Comparison of ENCODE assay signal across 1 cellular context in the genomic region with DNA sequence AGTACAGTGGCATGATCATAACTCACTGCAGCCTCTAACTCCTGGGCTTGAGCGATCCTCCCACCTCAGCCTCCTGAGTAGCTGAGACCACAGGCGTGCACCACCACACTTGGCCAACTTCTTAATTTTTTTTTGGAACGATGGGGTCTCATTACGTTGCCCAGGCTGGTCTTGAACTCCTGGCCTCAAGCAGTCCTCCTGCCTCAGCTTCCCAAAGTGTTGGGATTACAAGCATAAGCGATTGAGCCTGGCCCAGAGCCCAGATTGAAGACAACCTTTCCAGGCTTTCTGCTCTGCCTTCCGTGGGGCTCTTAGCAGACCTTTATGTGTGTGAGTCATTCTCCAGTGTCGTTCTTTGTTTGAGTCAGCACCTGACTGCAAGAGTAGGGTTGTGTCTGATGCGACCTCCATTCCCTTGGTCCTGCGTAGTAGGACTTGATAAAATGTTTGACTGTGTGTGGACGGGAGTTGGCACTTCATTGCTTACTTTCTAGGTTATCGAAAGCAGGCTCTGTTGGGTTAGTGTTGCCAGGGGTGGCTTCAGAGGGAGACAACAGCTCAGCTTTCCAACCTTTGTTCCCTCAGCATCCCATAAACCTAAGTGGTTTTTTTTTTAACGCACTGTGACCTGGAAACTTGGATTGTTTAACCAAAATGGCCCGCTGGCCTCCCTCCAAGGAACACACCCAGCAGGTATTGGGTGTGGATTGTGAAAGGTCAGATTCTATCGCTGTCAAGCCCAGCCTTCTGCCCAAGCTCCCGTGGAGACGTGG.
TF ChIP-seq lines count a peak whose summit lies in the region.

No MANE protein-coding gene starts in this region.

TF ChIP-seq in WTC11, 78 proteins besides CTCF, POLR2A, EP300 and RAD21 (continued from another document):
- TF ChIP-seq IRF2 (CRISPR knock-in tag; IDR thresholded peaks at IDR 0.05; ENCODE audit: borderline replicate concordance, low read depth) (no peak), HMGA2 (CRISPR knock-in tag; IDR thresholded peaks at IDR 0.05) (no peak), ZNF423 (CRISPR knock-in tag; IDR thresholded peaks at IDR 0.05) (no peak), NR3C1 (CRISPR knock-in tag; conservative IDR thresholded peaks at IDR 0.05; ENCODE audit: low read depth) (no peak)
- TF ChIP-seq, protein P1, sequence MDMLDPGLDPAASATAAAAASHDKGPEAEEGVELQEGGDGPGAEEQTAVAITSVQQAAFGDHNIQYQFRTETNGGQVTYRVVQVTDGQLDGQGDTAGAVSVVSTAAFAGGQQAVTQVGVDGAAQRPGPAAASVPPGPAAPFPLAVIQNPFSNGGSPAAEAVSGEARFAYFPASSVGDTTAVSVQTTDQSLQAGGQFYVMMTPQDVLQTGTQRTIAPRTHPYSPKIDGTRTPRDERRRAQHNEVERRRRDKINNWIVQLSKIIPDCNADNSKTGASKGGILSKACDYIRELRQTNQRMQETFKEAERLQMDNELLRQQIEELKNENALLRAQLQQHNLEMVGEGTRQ (CRISPR knock-in tag; IDR thresholded peaks at IDR 0.05) = no peak
- TF ChIP-seq, protein P2, sequence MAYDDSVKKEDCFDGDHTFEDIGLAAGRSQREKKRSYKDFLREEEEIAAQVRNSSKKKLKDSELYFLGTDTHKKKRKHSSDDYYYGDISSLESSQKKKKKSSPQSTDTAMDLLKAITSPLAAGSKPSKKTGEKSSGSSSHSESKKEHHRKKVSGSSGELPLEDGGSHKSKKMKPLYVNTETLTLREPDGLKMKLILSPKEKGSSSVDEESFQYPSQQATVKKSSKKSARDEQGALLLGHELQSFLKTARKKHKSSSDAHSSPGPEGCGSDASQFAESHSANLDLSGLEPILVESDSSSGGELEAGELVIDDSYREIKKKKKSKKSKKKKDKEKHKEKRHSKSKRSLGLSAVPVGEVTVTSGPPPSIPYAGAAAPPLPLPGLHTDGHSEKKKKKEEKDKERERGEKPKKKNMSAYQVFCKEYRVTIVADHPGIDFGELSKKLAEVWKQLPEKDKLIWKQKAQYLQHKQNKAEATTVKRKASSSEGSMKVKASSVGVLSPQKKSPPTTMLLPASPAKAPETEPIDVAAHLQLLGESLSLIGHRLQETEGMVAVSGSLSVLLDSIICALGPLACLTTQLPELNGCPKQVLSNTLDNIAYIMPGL (CRISPR knock-in tag; IDR thresholded peaks at IDR 0.05) = no peak
- TF ChIP-seq, protein P3, sequence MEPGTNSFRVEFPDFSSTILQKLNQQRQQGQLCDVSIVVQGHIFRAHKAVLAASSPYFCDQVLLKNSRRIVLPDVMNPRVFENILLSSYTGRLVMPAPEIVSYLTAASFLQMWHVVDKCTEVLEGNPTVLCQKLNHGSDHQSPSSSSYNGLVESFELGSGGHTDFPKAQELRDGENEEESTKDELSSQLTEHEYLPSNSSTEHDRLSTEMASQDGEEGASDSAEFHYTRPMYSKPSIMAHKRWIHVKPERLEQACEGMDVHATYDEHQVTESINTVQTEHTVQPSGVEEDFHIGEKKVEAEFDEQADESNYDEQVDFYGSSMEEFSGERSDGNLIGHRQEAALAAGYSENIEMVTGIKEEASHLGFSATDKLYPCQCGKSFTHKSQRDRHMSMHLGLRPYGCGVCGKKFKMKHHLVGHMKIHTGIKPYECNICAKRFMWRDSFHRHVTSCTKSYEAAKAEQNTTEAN (CRISPR knock-in tag; IDR thresholded peaks at IDR 0.05) = no peak
